In genomic region chrX:110133735-110134370, GRCh38 we compare ENCODE assay signal across 15 cellular contexts.
DNase-seq lines count a peak whose midpoint lies in the region; ATAC-seq lines count a peak whose summit lies in the region.
"Had no signal": no experiment of that assay in that cellular context is flagged by ENCODE, and none has a peak within 500 bp of the region (broad histone marks: within the 10 kb centered on the region; RNA-seq: fewer than 3 reads in every experiment).

No MANE protein-coding gene starts in this region.

- ATAC-seq in GM18868 (IDR thresholded peaks at IDR 0.05; ENCODE audit: unreplicated experiment) (peak; percentile 65), HG03442 (IDR thresholded peaks at IDR 0.05; ENCODE audit: unreplicated experiment) (peak; percentile 78), left colon (peak; percentile 92), GM21825 (IDR thresholded peaks at IDR 0.05; ENCODE audit: unreplicated experiment) (no peak), GM18907 (IDR thresholded peaks at IDR 0.05; ENCODE audit: unreplicated experiment) (no peak)

- DNase-seq in DMS153 (lab: John Stamatoyannopoulos, UW) (peak; percentile 13), DMS153 treated with DMSO at 0.1 percent for 48 hours (lab: John Stamatoyannopoulos, UW; ENCODE audit: unreplicated experiment) (no peak), left colon (peak in 1 of 2 donors; percentile 37)
- no peak for DNase-seq in NK-92 treated with Interleukin-12 subunit alpha and Interleukin-12 subunit beta, amount 100 ng/mL, for 24 hours (lab: John Stamatoyannopoulos, UW)
- DNase-seq: activated naive CD4-positive, alpha-beta T cell treated with anti-CD3 and anti-CD28 coated beads for 36 hours; brain microvascular endothelial cell; C1 segment of cervical spinal cord; hypothalamus; KG1; NCI-H1417 treated with DMSO at 0.1 percent for 48 hours; small intestine had no signal

- intact Hi-C loops in left colon (cut with DNase I, micrococcal nuclease) = no loop called here

Comparison
In these comparisons a context has a peak if more than half of its experiments do, and no peak if none do; other contexts are left out.
1. ATAC-seq: peak in GM18868 (single experiment), HG03442 (single experiment) and left colon (single experiment); none in GM21825 (single experiment) and GM18907 (single experiment).